Comparison of ENCODE assay signal across 17 cellular contexts in the genomic region with DNA sequence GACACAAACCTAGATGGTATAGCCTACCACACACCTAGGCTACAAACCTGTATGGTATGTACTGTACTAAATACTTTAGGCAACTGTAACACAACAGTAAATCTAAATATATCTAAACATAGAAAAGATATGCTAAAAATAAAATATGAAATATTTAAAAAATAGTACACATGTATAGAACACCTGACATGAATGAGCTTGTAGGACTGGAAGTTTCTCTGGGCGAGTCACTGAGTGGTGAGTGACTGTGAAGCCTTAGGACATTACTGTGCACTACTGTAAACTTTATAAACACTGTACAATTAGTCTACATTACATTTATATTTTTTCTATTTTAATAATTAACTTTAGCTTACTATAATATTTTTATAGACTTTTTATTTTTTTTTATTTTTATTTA.
"Had no signal": no experiment of that assay in that cellular context is flagged by ENCODE, and none has a peak within 500 bp of the region (broad histone marks: within the 10 kb centered on the region; RNA-seq: fewer than 3 reads in every experiment).

No MANE protein-coding gene starts in this region.

- H3K4me1 ChIP-seq: colonic mucosa, esophagus muscularis mucosa, gastrocnemius medialis, heart right ventricle, left lung, lower lobe of right lung had no signal

- H3K4me3 ChIP-seq: colonic mucosa, esophagus muscularis mucosa, gastrocnemius medialis, heart right ventricle, left lung, lower lobe of right lung had no signal

- H3K27ac ChIP-seq: colonic mucosa, esophagus muscularis mucosa, gastrocnemius medialis, heart right ventricle, left lung, lower lobe of right lung had no signal

- H3K36me3 ChIP-seq: colonic mucosa, esophagus muscularis mucosa, gastrocnemius medialis, heart right ventricle, left lung, lower lobe of right lung had no signal

- H3K9me3 ChIP-seq: colonic mucosa, esophagus muscularis mucosa, gastrocnemius medialis, heart right ventricle, left lung, lower lobe of right lung had no signal

- ATAC-seq: gastrocnemius medialis; heart right ventricle; left cardiac atrium; left lung; left ventricle myocardium superior; lower lobe of right lung; naive thymus-derived CD4-positive, alpha-beta T cell; natural killer cell had no signal

- DNase-seq: colonic mucosa; cortex of kidney; effector CD4-positive, alpha-beta T cell; effector memory CD4-positive, alpha-beta T cell; foreskin melanocyte; gastrocnemius medialis; heart right ventricle; hippocampal formation; left cardiac atrium; left lung; left ventricle myocardium superior; lower lobe of right lung; mesendoderm; midbrain; naive thymus-derived CD4-positive, alpha-beta T cell; natural killer cell had no signal

- H3K27me3 ChIP-seq: colonic mucosa, esophagus muscularis mucosa, gastrocnemius medialis, heart right ventricle, left lung had no signal
